In genomic region chr22:25081409-25081824, GRCh38 we compare ENCODE assay signal across 8 cellular contexts.
DNase-seq lines count a peak whose midpoint lies in the region; ATAC-seq and TF ChIP-seq lines count a peak whose summit lies in the region.

No MANE protein-coding gene starts in this region.

- no peak overlapping the region for H2AFZ ChIP-seq in hepatocyte

- no peaks in the 10 kb centered on the region for H3K36me3 ChIP-seq in hepatocyte (replicated peaks; ENCODE audit: insufficient read depth, low read depth)

- H3K27me3 ChIP-seq in hepatocyte = no peaks in the 10 kb centered on the region

- H3K27ac Mint-ChIP-seq in stimulated activated effector memory CD8-positive, alpha-beta T cell treated with anti-CD3 and anti-CD28 coated beads, Interleukin-12 subunit alpha, Interleukin-12 subunit beta, amount 100 ng/mL, for 72 hours = peak overlapping the region; percentile 82

- peaks cover 57% of the 10 kb centered on the region for H3K4me1 Mint-ChIP-seq in stimulated activated effector memory CD8-positive, alpha-beta T cell treated with anti-CD3 and anti-CD28 coated beads, Interleukin-12 subunit alpha, Interleukin-12 subunit beta, amount 100 ng/mL, for 72 hours

- no peak overlapping the region for H3K4me3 Mint-ChIP-seq in stimulated activated effector memory CD8-positive, alpha-beta T cell treated with anti-CD3 and anti-CD28 coated beads, Interleukin-12 subunit alpha, Interleukin-12 subunit beta, amount 100 ng/mL, for 72 hours

- no peaks in the 10 kb centered on the region for H3K9me3 Mint-ChIP-seq in stimulated activated effector memory CD8-positive, alpha-beta T cell treated with anti-CD3 and anti-CD28 coated beads, Interleukin-12 subunit alpha, Interleukin-12 subunit beta, amount 100 ng/mL, for 72 hours

- intact Hi-C loops in Right ventricle myocardium superior (cut with DNase I) (no loop called here), cardiac septum (cut with DNase I) (loop anchor here (10.0 kb wide), 2 partner anchors 93 to 253 kb away; no protein-coding TSS in a partner anchor)

- H3K9me2 ChIP-seq in hepatocyte (replicated peaks; ENCODE audit: insufficient read depth) = no peaks in the 10 kb centered on the region

- H3K4me3 ChIP-seq in hepatocyte = no peak overlapping the region

- ATAC-seq in Right ventricle myocardium superior (ENCODE audit: poor library complexity) = peak; percentile 53
- ATAC-seq in stimulated activated effector memory CD8-positive, alpha-beta T cell treated with anti-CD3 and anti-CD28 coated beads, Interleukin-12 subunit alpha, Interleukin-12 subunit beta, amount 100 ng/mL, for 72 hours = peak; percentile 22
- no peak for ATAC-seq in HG02840 (IDR thresholded peaks at IDR 0.05; ENCODE audit: low FRiP score, unreplicated experiment)

- no peaks in the 10 kb centered on the region for H3K9me3 ChIP-seq in hepatocyte (ENCODE audit: low read depth)

- H3K79me2 ChIP-seq in hepatocyte = peaks cover 6% of the 10 kb centered on the region

- TF ChIP-seq CTCF in hepatocyte (IDR thresholded peaks at IDR 0.05; ENCODE audit: poor library complexity) = peak; percentile 64

- peaks cover 7% of the 10 kb centered on the region for H3K4me1 ChIP-seq in hepatocyte (ENCODE audit: insufficient read depth)

- H3K27ac ChIP-seq in hepatocyte = no peak overlapping the region

- H3K4me2 ChIP-seq in hepatocyte = no peak overlapping the region

- H3K36me3 Mint-ChIP-seq in stimulated activated effector memory CD8-positive, alpha-beta T cell treated with anti-CD3 and anti-CD28 coated beads, Interleukin-12 subunit alpha, Interleukin-12 subunit beta, amount 100 ng/mL, for 72 hours = peaks cover under 1% of the 10 kb centered on the region

- 49% methylated on average over 3 of the region's 3 CpGs for WGBS in hepatocyte (ENCODE audit: low lambda C conversion rate, missing lambda C conversion rate)

- no peaks in the 10 kb centered on the region for H4K20me1 ChIP-seq in hepatocyte (ENCODE audit: insufficient read depth, poor library complexity, severe bottlenecking)

- DNase-seq in Right ventricle myocardium superior (no peak), cardiac septum (ENCODE audit: low spot score) (no peak), NCI-H82 (lab: John Stamatoyannopoulos, UW) (peak; percentile 36), hepatocyte (ENCODE audit: low spot score) (peak; percentile 64), ecto neural progenitor cell (ENCODE audit: low spot score) (no peak)
- peak; percentile 58 for DNase-seq in activated naive CD4-positive, alpha-beta T cell treated with anti-CD3 and anti-CD28 coated beads, Interleukin-2, amount 50 U/mL, for 16 hours
- no peak for DNase-seq in stimulated activated effector memory CD8-positive, alpha-beta T cell treated with anti-CD3 and anti-CD28 coated beads, Interleukin-12 subunit alpha, Interleukin-12 subunit beta, amount 100 ng/mL, for 72 hours (ENCODE audit: low spot score in 2 of 2)

Comparison
In these comparisons a context has a peak if more than half of its experiments do, and no peak if none do; other contexts are left out.
1. DNase-seq: peak in NCI-H82 (single experiment), activated naive CD4-positive, alpha-beta T cell treated with anti-CD3 and anti-CD28 coated beads, Interleukin-2, amount 50 U/mL, for 16 hours (single experiment) and hepatocyte (single experiment); none in Right ventricle myocardium superior (single experiment), cardiac septum (single experiment), stimulated activated effector memory CD8-positive, alpha-beta T cell treated with anti-CD3 and anti-CD28 coated beads, Interleukin-12 subunit alpha, Interleukin-12 subunit beta, amount 100 ng/mL, for 72 hours (0 of 2) and ecto neural progenitor cell (single experiment).